20 cellular contexts compared by ENCODE assay signal in genomic region chr7:48106906-48107659, GRCh38.
"Had no signal": no experiment of that assay in that cellular context is flagged by ENCODE, and none has a peak within 500 bp of the region (broad histone marks: within the 10 kb centered on the region; RNA-seq: fewer than 3 reads in every experiment).

No MANE protein-coding gene starts in this region.

- H3K4me3 Mint-ChIP-seq: activated B cell treated with CpG ODN at 0.5 μM for 24 hours; activated CD8-positive, alpha-beta T cell treated with anti-CD3 and anti-CD28 coated beads, Interleukin-2, amount 10 ng/mL, durations not matched to agents 7 days and 5 days; activated naive CD4-positive, alpha-beta T cell treated with anti-CD3 and anti-CD28 coated beads, Interleukin-2, amount 50 U/mL, for 24 hours; neural progenitor cell had no signal

- H3K4me1 ChIP-seq: neural progenitor cell, sigmoid colon, upper lobe of right lung had no signal

- H3K27ac Mint-ChIP-seq: activated B cell treated with CpG ODN at 0.5 μM for 24 hours; activated CD8-positive, alpha-beta T cell treated with anti-CD3 and anti-CD28 coated beads, Interleukin-2, amount 10 ng/mL, durations not matched to agents 7 days and 5 days; neural progenitor cell; progenitor cell of endocrine pancreas had no signal

- DNase-seq: activated B cell treated with CpG ODN at 0.5 μM for 24 hours; activated CD4-positive, alpha-beta T cell treated with anti-CD3 and anti-CD28 coated beads for 48 hours; activated CD8-positive, alpha-beta T cell treated with anti-CD3 and anti-CD28 coated beads, Interleukin-2, amount 10 ng/mL, durations not matched to agents 7 days and 5 days; activated gamma-delta T cell treated with Interleukin-2 at 50 U/mL for 16 hours; body of pancreas; foreskin melanocyte; left ventricle myocardium superior; retina; SIG-M5; sigmoid colon; stimulated activated CD4-positive, alpha-beta T cell treated with anti-CD3 and anti-CD28 coated beads, Interleukin-4, amount 100 ng/mL, for 1 hour; stimulated activated naive CD4-positive, alpha-beta T cell treated with Interleukin-2 at 50 U/mL for 16 hours; T1000; upper lobe of right lung had no signal

- H3K9me3 Mint-ChIP-seq: activated B cell treated with CpG ODN at 0.5 μM for 24 hours; activated naive CD4-positive, alpha-beta T cell treated with anti-CD3 and anti-CD28 coated beads, Interleukin-2, amount 50 U/mL, for 24 hours; neural progenitor cell had no signal

- H3K36me3 ChIP-seq: cardiac muscle cell, neural progenitor cell had no signal

- H3K9me3 ChIP-seq: body of pancreas, sigmoid colon, upper lobe of right lung had no signal

- H3K4me1 Mint-ChIP-seq: neural progenitor cell had no signal

- H3K27me3 ChIP-seq: body of pancreas, cardiac muscle cell, neural progenitor cell, sigmoid colon, upper lobe of right lung had no signal

- H3K27ac ChIP-seq: body of pancreas, cardiac muscle cell, neural progenitor cell, sigmoid colon, upper lobe of right lung had no signal

- H3K4me3 ChIP-seq: body of pancreas, cardiac muscle cell, neural progenitor cell, sigmoid colon, smooth muscle cell, upper lobe of right lung had no signal

- H3K27me3 Mint-ChIP-seq: activated naive CD4-positive, alpha-beta T cell treated with anti-CD3 and anti-CD28 coated beads, Interleukin-2, amount 50 U/mL, for 24 hours; progenitor cell of endocrine pancreas had no signal

- ATAC-seq: activated CD8-positive, alpha-beta T cell treated with anti-CD3 and anti-CD28 coated beads, Interleukin-2, amount 10 ng/mL, durations not matched to agents 7 days and 5 days; body of pancreas; left ventricle myocardium superior; SK-N-SH treated with all-trans-retinoic acid at 6 μM for 48 hours; upper lobe of right lung had no signal
